Comparison of ENCODE assay signal across 8 cellular contexts in the genomic region with DNA sequence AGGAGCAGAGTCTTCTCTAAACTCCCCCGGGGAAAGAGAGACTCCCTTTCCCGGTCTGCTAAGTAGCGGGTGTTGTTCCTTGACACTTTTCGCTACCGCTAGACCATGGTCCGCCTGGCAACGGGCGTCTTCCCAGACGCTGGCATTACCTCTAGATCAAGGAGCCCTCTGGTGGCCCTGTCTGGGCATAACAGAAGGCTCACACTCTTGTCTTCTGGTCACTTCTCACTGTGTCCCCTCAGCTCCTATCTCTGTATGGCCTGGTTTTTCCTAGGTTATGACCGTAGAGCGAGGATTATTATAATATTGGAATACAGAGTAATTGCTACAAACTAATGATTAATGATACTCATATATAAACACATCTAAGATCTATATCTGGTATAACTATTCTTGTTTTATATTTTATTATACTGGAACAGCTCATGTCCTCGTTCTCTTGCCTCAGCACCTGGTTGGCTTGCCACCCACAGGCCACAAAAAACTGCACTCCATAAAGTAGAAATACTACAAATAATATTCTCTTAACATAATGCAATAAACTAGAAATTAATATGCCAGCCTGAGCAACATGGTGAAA.
A peak's percentile ranks its signal among the peaks of the same experiment; 100 is the strongest.
DNase-seq lines count a peak whose midpoint lies in the region; ATAC-seq, FAIRE-seq and TF ChIP-seq lines count a peak whose summit lies in the region.
"Not testable (repeated sequence)": the region's sequence is repeated elsewhere in the genome, so short reads cannot be mapped to it uniquely, and the experiment has no call there.

No MANE protein-coding gene starts in this region.

- H3K36me3 ChIP-seq in HEK293 (ENCODE audit: control insufficient read depth in 2 of 2, insufficient read depth in 1 of 2, low read length in 2 of 2), result peaks cover 0 to 39% of the 10 kb centered on the region in 2 experiments; a peak in 1 of 3 replicates
- H3K36me3 ChIP-seq in OCI-LY1 (ENCODE audit: insufficient read depth, low read length), result not testable (repeated sequence)

- H3K4me1 ChIP-seq in A549; HEK293 (ENCODE audit: control insufficient read depth, insufficient read depth, low read length); OCI-LY1 (ENCODE audit: insufficient read depth, low read length, severe bottlenecking): not testable (repeated sequence)

- H3K27me3 ChIP-seq in OCI-LY1 (ENCODE audit: insufficient read depth, low read length), result not testable (repeated sequence)

- TF ChIP-seq CTCF in A549 (IDR thresholded peaks at IDR 0.05); HEK293 (tag by site-specific recombination; IDR thresholded peaks at IDR 0.05): not testable (repeated sequence)
- TF ChIP-seq CTCF in OCI-LY1 (IDR thresholded peaks at IDR 0.05; ENCODE audit: low read length) (peak; percentile 38), WTC11 (IDR thresholded peaks at IDR 0.05) (peak; percentile 57), choroid plexus epithelial cell (conservative IDR thresholded peaks at IDR 0.05; ENCODE audit: low read depth, low read length) (peak; percentile 52), neural crest cell (conservative IDR thresholded peaks at IDR 0.05) (peak; percentile 52)

- not testable (repeated sequence) for H3K27me3 Mint-ChIP-seq in WTC11 (ENCODE audit: low read depth); neural crest cell (ENCODE audit: low read depth)

- FAIRE-seq in A549 (lab: Jason Lieb, UNC), result not testable (repeated sequence)

- H3K9ac ChIP-seq in OCI-LY1 (ENCODE audit: low read length), result not testable (repeated sequence)

- not testable (repeated sequence) for ATAC-seq in A549; WTC11; Right ventricle myocardium superior (ENCODE audit: poor library complexity)

- H3K9me3 ChIP-seq in A549; HEK293 (ENCODE audit: control insufficient read depth, insufficient read depth, low read depth, low read length); OCI-LY1 (ENCODE audit: low read length): not testable (repeated sequence)

- H3K4me3 Mint-ChIP-seq in WTC11, neural crest cell: not testable (repeated sequence)

- POLR2A ChIA-PET in A549 (lab: Yijun Ruan, JAX); HEK293 (lab: Yijun Ruan, JAX); WTC11 (lab: Charles Lee): not testable (repeated sequence)

- not testable (repeated sequence) for H3F3A ChIP-seq in OCI-LY1 (ENCODE audit: insufficient read depth, low read length)

- 72% methylated on average over 12 of the region's 12 CpGs for WGBS in A549 (ENCODE audit: missing lambda C conversion rate)

- DNase-seq in A549 (ENCODE audit: low read depth in 1 of 2, low spot score in 1 of 2) (peak in 1 of 2 experiments; percentile 10), DMS53 (lab: John Stamatoyannopoulos, UW) (peak; percentile 34), WTC11 (ENCODE audit: low spot score) (peak; percentile 71), choroid plexus epithelial cell (ENCODE audit: low read depth) (peak; percentile 30), Right ventricle myocardium superior (peak; percentile 25), neural crest cell (ENCODE audit: low read depth, low spot score) (peak; percentile 45)

- intact Hi-C loops in Right ventricle myocardium superior (cut with DNase I), result not testable (repeated sequence)

- not testable (repeated sequence) for H3K27ac ChIP-seq in A549; HEK293 (ENCODE audit: extremely low read depth, low read depth, low read length); OCI-LY1 (ENCODE audit: low read depth, low read length, poor library complexity, severe bottlenecking)

- H3K79me2 ChIP-seq in OCI-LY1 (ENCODE audit: insufficient read depth, low read length), result not testable (repeated sequence)

- CTCF ChIA-PET in A549 (lab: Yijun Ruan, JAX) (interaction anchor here (0.6 to 1.4 kb wide), 4 partner anchors 12 to 1240 kb away, joined by 3 to 5 read pairs (median 3); no protein-coding TSS in a partner anchor), HEK293 (lab: Yijun Ruan, JAX) (interaction anchor here (0.6 to 1.2 kb wide), 3 partner anchors 10 to 388 kb away, joined by 3 to 4 read pairs (median 3); no protein-coding TSS in a partner anchor), WTC11 (lab: Charles Lee) (interaction anchor here (0.8 to 1.4 kb wide), 6 partner anchors 8 to 81 kb away, joined by 3 to 4 read pairs (median 3); no protein-coding TSS in a partner anchor)

- not testable (repeated sequence) for H2AFZ ChIP-seq in OCI-LY1 (ENCODE audit: low read length)

- not testable (repeated sequence) for H3K4me3 ChIP-seq in A549; HEK293 (ENCODE audit: low read depth, low read length); OCI-LY1 (ENCODE audit: low read depth, low read length, poor library complexity, severe bottlenecking); choroid plexus epithelial cell (ENCODE audit: low read depth, low read length)

- peak; percentile 13 to 29; a peak in 2 of 5 replicates for TF ChIP-seq RAD21 in A549 (conservative IDR thresholded peaks at IDR 0.05 in 1 of 2, IDR thresholded peaks at IDR 0.05 in 1 of 2)

- peaks cover 16% of the 10 kb centered on the region for H3K9me3 Mint-ChIP-seq in WTC11
- H3K9me3 Mint-ChIP-seq in neural crest cell, result not testable (repeated sequence)

- TF ChIP-seq POLR2A in A549 (IDR thresholded peaks at IDR 0.05; ENCODE audit: low read length), result not testable (repeated sequence)

- H4K20me1 ChIP-seq in OCI-LY1 (ENCODE audit: insufficient read depth, low read length), result not testable (repeated sequence)

- not testable (repeated sequence) for H3K27ac Mint-ChIP-seq in WTC11; neural crest cell (ENCODE audit: unreplicated experiment)

- H3K4me1 Mint-ChIP-seq in WTC11 (peaks cover 31% of the 10 kb centered on the region), neural crest cell (peaks cover 67% of the 10 kb centered on the region)

- not testable (repeated sequence) for H3K4me2 ChIP-seq in A549; OCI-LY1 (ENCODE audit: low read length)

- TF ChIP-seq EP300 in A549 (IDR thresholded peaks at IDR 0.05), result not testable (repeated sequence)

- H3K36me3 Mint-ChIP-seq in WTC11 (peaks cover 11% of the 10 kb centered on the region), neural crest cell (ENCODE audit: low read depth) (peaks cover 20% of the 10 kb centered on the region)

- H3K9me2 ChIP-seq in OCI-LY1 (ENCODE audit: low read depth, low read length), result not testable (repeated sequence)

TF ChIP-seq in A549, 52 proteins besides CTCF, POLR2A, EP300 and RAD21:
- 0 out of 3 replicates have a peak, but pooled peaks have one; percentile 10 for TF ChIP-seq SMC3 (IDR thresholded peaks at IDR 0.05)

TF ChIP-seq in HEK293, 187 proteins besides CTCF, POLR2A, EP300 and RAD21:
- 0 out of 2 replicates have a peak, but pooled peaks have one; percentile 12 for TF ChIP-seq ZNF654 (tag by site-specific recombination; IDR thresholded peaks at IDR 0.05; ENCODE audit: low read depth)
